ENCODE assay signal across 30 cellular contexts in the genomic region with DNA sequence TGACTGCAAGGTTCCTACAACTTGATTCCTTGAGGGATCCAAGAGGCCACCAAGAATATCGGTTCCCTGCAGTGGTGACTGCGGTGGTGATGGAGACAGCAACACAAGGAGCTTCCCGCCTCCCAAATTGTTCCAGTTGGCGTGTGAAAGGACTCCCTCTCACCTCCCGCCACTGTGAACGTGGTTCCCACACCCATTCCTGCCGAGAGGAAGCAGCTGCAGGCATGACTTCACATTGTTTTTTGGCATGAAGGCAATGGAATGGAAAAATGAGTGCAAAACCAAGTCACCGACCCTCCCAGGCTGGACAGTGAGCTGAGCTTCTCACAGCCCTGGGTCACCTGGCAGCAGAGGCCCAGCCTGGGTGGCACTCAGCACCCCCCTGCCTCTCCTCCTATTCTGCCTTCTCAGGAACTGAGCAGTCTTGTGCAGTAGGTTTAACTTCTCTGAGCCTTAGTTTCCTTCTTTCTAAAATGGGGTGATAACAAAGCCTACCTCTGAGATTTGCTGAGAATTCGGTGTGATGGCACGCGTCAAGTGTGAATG.
"Had no signal": no experiment of that assay in that cellular context is flagged by ENCODE, and none has a peak within 500 bp of the region (broad histone marks: within the 10 kb centered on the region; RNA-seq: fewer than 3 reads in every experiment).

No MANE protein-coding gene starts in this region.

- FAIRE-seq: frontal cortex, kidney, urothelium cell line had no signal

- H3K9me3 ChIP-seq: lower lobe of right lung, neutrophil, ovary, prostate gland, SK-N-SH, thoracic aorta had no signal

- DNase-seq: activated CD4-positive, alpha-beta memory T cell treated with anti-CD3 and anti-CD28 coated beads, Interleukin-2, amount 10 ng/mL, durations not matched to agents 7 days and 5 days; activated CD4-positive, alpha-beta T cell treated with anti-CD3 and anti-CD28 coated beads, Interleukin-2, amount 10 ng/mL, durations not matched to agents 24 days and 14 days; activated CD4-positive, CD25-positive, alpha-beta regulatory T cell treated with anti-CD3 and anti-CD28 coated beads, Interleukin-2, amount 50 U/mL, for 72 hours; activated CD8-positive, alpha-beta memory T cell treated with anti-CD3 and anti-CD28 coated beads, Interleukin-2, amount 50 U/mL, for 48 hours; activated gamma-delta T cell; activated naive CD4-positive, alpha-beta T cell treated with anti-CD3 and anti-CD28 coated beads, Interleukin-2, amount 10 ng/mL, durations not matched to agents 7 days and 5 days; activated naive CD8-positive, alpha-beta T cell treated with anti-CD3 and anti-CD28 coated beads, Interleukin-2, amount 10 ng/mL, durations not matched to agents 7 days and 5 days; activated T-cell treated with anti-CD3 and anti-CD28 coated beads, Interleukin-2, amount 50 U/mL, for 24 hours; central memory CD4-positive, alpha-beta T cell; effector CD4-positive, alpha-beta T cell; glutamatergic neuron; hippocampal formation; immature natural killer cell; kidney; lower lobe of right lung; mesendoderm; natural killer cell; ovary; SK-N-SH; stimulated activated CD4-positive, alpha-beta T cell treated with anti-CD3 and anti-CD28 coated beads, Interleukin-2, amount 100 ng/mL, for 48 hours; stimulated activated naive CD4-positive, alpha-beta T cell treated with Interleukin-2 at 50 U/mL for 16 hours; SW 1271; T1000; trophoblast cell had no signal

- H3K4me1 Mint-ChIP-seq: activated CD4-positive, alpha-beta memory T cell treated with anti-CD3 and anti-CD28 coated beads, Interleukin-2, amount 10 ng/mL, durations not matched to agents 7 days and 5 days; activated CD4-positive, alpha-beta T cell treated with anti-CD3 and anti-CD28 coated beads, Interleukin-2, amount 10 ng/mL, durations not matched to agents 24 days and 14 days; activated naive CD4-positive, alpha-beta T cell treated with anti-CD3 and anti-CD28 coated beads, Interleukin-2, amount 10 ng/mL, durations not matched to agents 7 days and 5 days; activated naive CD8-positive, alpha-beta T cell treated with anti-CD3 and anti-CD28 coated beads, Interleukin-2, amount 10 ng/mL, durations not matched to agents 7 days and 5 days; immature natural killer cell; natural killer cell had no signal

- H3K4me3 Mint-ChIP-seq: activated CD4-positive, alpha-beta memory T cell treated with anti-CD3 and anti-CD28 coated beads, Interleukin-2, amount 10 ng/mL, durations not matched to agents 7 days and 5 days; activated CD4-positive, alpha-beta T cell treated with anti-CD3 and anti-CD28 coated beads, Interleukin-2, amount 10 ng/mL, durations not matched to agents 24 days and 14 days; activated naive CD4-positive, alpha-beta T cell treated with anti-CD3 and anti-CD28 coated beads, Interleukin-2, amount 10 ng/mL, durations not matched to agents 7 days and 5 days; activated naive CD8-positive, alpha-beta T cell treated with anti-CD3 and anti-CD28 coated beads, Interleukin-2, amount 10 ng/mL, durations not matched to agents 7 days and 5 days; activated T-cell treated with anti-CD3 and anti-CD28 coated beads, Interleukin-2, amount 50 U/mL, for 24 hours; immature natural killer cell; natural killer cell; T-helper 1 cell treated with Interleukin-12 subunit alpha and Interleukin-12 subunit beta and Interleukin-4 antibody, amounts not matched to agents 30 μg/mL and 1 μg/mL, for 36 hours had no signal

- H3K27me3 ChIP-seq: neutrophil, ovary had no signal

- H3K4me1 ChIP-seq: prostate gland had no signal

- ATAC-seq: lower lobe of right lung, natural killer cell had no signal

- H3K36me3 Mint-ChIP-seq: activated naive CD4-positive, alpha-beta T cell treated with anti-CD3 and anti-CD28 coated beads, Interleukin-2, amount 10 ng/mL, durations not matched to agents 7 days and 5 days; activated naive CD8-positive, alpha-beta T cell treated with anti-CD3 and anti-CD28 coated beads, Interleukin-2, amount 10 ng/mL, durations not matched to agents 7 days and 5 days; immature natural killer cell; natural killer cell had no signal

- H3K36me3 ChIP-seq: lower lobe of right lung, neutrophil, ovary, prostate gland, thoracic aorta had no signal

- H3K4me2 ChIP-seq: SK-N-SH had no signal

- H3K27ac ChIP-seq: lower lobe of right lung, neutrophil, ovary, prostate gland had no signal

- H3K4me3 ChIP-seq: lower lobe of right lung, ovary, prostate gland, thoracic aorta had no signal

- H3K9ac ChIP-seq: SK-N-SH had no signal

- H3K27me3 Mint-ChIP-seq: activated CD4-positive, alpha-beta T cell treated with anti-CD3 and anti-CD28 coated beads, Interleukin-2, amount 10 ng/mL, durations not matched to agents 24 days and 14 days; activated naive CD4-positive, alpha-beta T cell treated with anti-CD3 and anti-CD28 coated beads, Interleukin-2, amount 10 ng/mL, durations not matched to agents 7 days and 5 days had no signal

- H3K9me3 Mint-ChIP-seq: activated CD4-positive, alpha-beta memory T cell treated with anti-CD3 and anti-CD28 coated beads, Interleukin-2, amount 10 ng/mL, durations not matched to agents 7 days and 5 days; activated CD4-positive, alpha-beta T cell treated with anti-CD3 and anti-CD28 coated beads, Interleukin-2, amount 10 ng/mL, durations not matched to agents 24 days and 14 days; activated naive CD4-positive, alpha-beta T cell treated with anti-CD3 and anti-CD28 coated beads, Interleukin-2, amount 10 ng/mL, durations not matched to agents 7 days and 5 days; activated naive CD8-positive, alpha-beta T cell treated with anti-CD3 and anti-CD28 coated beads, Interleukin-2, amount 10 ng/mL, durations not matched to agents 7 days and 5 days; activated T-cell treated with anti-CD3 and anti-CD28 coated beads, Interleukin-2, amount 50 U/mL, for 24 hours; natural killer cell had no signal

- H3K27ac Mint-ChIP-seq: activated CD4-positive, alpha-beta memory T cell treated with anti-CD3 and anti-CD28 coated beads, Interleukin-2, amount 10 ng/mL, durations not matched to agents 7 days and 5 days; activated CD4-positive, alpha-beta T cell treated with anti-CD3 and anti-CD28 coated beads, Interleukin-2, amount 10 ng/mL, durations not matched to agents 24 days and 14 days; activated naive CD4-positive, alpha-beta T cell treated with anti-CD3 and anti-CD28 coated beads, Interleukin-2, amount 10 ng/mL, durations not matched to agents 7 days and 5 days; activated naive CD8-positive, alpha-beta T cell treated with anti-CD3 and anti-CD28 coated beads, Interleukin-2, amount 10 ng/mL, durations not matched to agents 7 days and 5 days; activated T-cell treated with anti-CD3 and anti-CD28 coated beads, Interleukin-2, amount 50 U/mL, for 24 hours; immature natural killer cell; natural killer cell; T-helper 1 cell treated with Interleukin-12 subunit alpha and Interleukin-12 subunit beta and Interleukin-4 antibody, amounts not matched to agents 30 μg/mL and 1 μg/mL, for 36 hours had no signal
